Comparison of ENCODE assay signal across 8 cellular contexts in the genomic region with DNA sequence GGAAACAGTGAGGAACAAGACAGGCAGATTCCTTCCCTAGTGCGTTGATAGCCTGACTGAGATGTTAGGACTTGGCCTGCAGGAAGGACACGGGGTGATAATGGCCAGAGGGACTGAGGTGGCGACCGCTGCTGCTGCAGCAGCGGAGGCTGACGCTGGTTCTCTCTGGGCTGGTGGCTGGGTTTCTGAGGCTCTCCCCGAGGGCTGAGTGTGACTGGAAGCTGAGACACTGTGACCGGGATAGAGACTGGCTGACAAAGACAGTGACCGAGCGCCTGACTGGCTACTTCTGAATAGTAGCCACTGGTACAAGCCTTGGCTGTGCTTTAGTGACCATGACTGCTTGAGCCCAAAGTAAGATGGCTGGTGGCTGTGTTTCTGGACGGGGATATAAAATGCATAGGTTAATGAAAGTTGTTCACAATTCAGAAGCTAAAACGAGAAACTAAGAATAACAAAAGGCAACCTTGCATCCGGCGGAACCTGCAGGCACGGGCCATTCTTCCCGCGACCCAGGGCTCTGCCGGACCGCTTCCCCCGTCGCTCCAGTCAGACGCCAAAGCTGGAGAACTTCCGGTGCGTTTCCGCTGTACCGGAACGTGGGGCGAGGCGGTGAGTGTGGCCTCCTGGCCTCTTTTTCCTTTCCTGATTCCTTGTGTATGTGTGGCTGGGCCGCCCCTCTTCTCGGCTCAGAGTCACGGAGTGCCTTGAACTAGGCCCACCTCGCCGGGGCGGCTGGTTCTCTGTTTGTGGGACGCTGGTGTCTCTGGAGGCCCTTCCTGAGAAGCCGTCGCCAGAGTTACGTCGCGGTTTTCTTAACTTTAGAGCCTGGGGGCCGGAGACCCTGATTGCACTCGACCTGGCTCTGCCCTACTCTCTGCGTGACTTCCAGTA. TPM values are rescaled to one million over a fixed set of nuclear protein-coding genes. Genes with fewer than 3 reads are reported as not detected.
DNase-seq lines count a peak whose midpoint lies in the region; ATAC-seq and TF ChIP-seq lines count a peak whose summit lies in the region.

A gene with protein sequence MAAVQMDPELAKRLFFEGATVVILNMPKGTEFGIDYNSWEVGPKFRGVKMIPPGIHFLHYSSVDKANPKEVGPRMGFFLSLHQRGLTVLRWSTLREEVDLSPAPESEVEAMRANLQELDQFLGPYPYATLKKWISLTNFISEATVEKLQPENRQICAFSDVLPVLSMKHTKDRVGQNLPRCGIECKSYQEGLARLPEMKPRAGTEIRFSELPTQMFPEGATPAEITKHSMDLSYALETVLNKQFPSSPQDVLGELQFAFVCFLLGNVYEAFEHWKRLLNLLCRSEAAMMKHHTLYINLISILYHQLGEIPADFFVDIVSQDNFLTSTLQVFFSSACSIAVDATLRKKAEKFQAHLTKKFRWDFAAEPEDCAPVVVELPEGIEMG (plus strand): TSS at position 587 of the 894 bp plus-strand sequence. CDS start 3,391 bp downstream, outside the sequence.

- H3K27ac ChIP-seq in coronary artery = peak within 1 kb of the TSS; percentile 56 to 59

- no peaks in the 10 kb centered on the region for H3K27me3 Mint-ChIP-seq in activated CD4-positive, alpha-beta T cell treated with anti-CD3 and anti-CD28 coated beads, Interleukin-2, amount 10 ng/mL, durations not matched to agents 7 days and 5 days

- H3K4me3 ChIP-seq in GM12864 (ENCODE audit: low read depth, low read length) (peak within 1 kb of the TSS; percentile 75), coronary artery (peak within 1 kb of the TSS; percentile 72)

- H3K4me1 Mint-ChIP-seq in activated CD4-positive, alpha-beta T cell treated with anti-CD3 and anti-CD28 coated beads, Interleukin-2, amount 10 ng/mL, durations not matched to agents 7 days and 5 days = peaks cover 28% of the 10 kb centered on the region

- no peaks in the 10 kb centered on the region for H3K9me3 Mint-ChIP-seq in activated CD4-positive, alpha-beta T cell treated with anti-CD3 and anti-CD28 coated beads, Interleukin-2, amount 10 ng/mL, durations not matched to agents 7 days and 5 days

- TF ChIP-seq CTCF in GM12864 (IDR thresholded peaks at IDR 0.05; ENCODE audit: low read depth, low read length, missing control alignments) (no peak), coronary artery (IDR thresholded peaks at IDR 0.05) (no peak)

- peak within 1 kb of the TSS; percentile 93 for H3K27ac Mint-ChIP-seq in activated CD4-positive, alpha-beta T cell treated with anti-CD3 and anti-CD28 coated beads, Interleukin-2, amount 10 ng/mL, durations not matched to agents 7 days and 5 days

- CTCF ChIA-PET in activated CD4-positive, alpha-beta T cell treated with anti-CD3 and anti-CD28 coated beads, Interleukin-2, amount 10 ng/mL, durations not matched to agents 7 days and 5 days (lab: Charles Lee) = interaction anchor here (0.6 to 1.0 kb wide), 5 partner anchors 10 to 433 kb away, joined by 3 to 4 read pairs (median 3); no protein-coding TSS in a partner anchor

- peaks cover 19% of the 10 kb centered on the region for H3K36me3 Mint-ChIP-seq in activated CD4-positive, alpha-beta T cell treated with anti-CD3 and anti-CD28 coated beads, Interleukin-2, amount 10 ng/mL, durations not matched to agents 7 days and 5 days (ENCODE audit: low read depth)

- DNase-seq in GM12864 (ENCODE audit: low read depth) = peak; percentile 44
- DNase-seq in NCI-H524 treated with DMSO at 0.1 percent for 48 hours (lab: John Stamatoyannopoulos, UW) = peak; percentile 25
- peak; percentile 86 for DNase-seq in activated CD4-positive, alpha-beta T cell treated with anti-CD3 and anti-CD28 coated beads, Interleukin-2, amount 10 ng/mL, durations not matched to agents 7 days and 5 days
- DNase-seq in coronary artery (ENCODE audit: low spot score) = peak; percentile 82
- peak; percentile 77 for DNase-seq in left lobe of liver (ENCODE audit: low spot score)
- DNase-seq in stimulated activated CD4-positive, alpha-beta T cell treated with anti-CD3 and anti-CD28 coated beads, Interleukin-1b, Interleukin-23, amount 100 ng/mL, for 48 hours = peak; percentile 83

- POLR2A ChIA-PET in activated CD4-positive, alpha-beta T cell treated with anti-CD3 and anti-CD28 coated beads, Interleukin-2, amount 10 ng/mL, durations not matched to agents 7 days and 5 days (lab: Charles Lee) = interaction anchor here (0.6 kb wide), 1 partner anchor 37 kb away, joined by 3 read pairs; no protein-coding TSS in a partner anchor

- peak within 1 kb of the TSS; percentile 88 for H3K4me3 Mint-ChIP-seq in activated CD4-positive, alpha-beta T cell treated with anti-CD3 and anti-CD28 coated beads, Interleukin-2, amount 10 ng/mL, durations not matched to agents 7 days and 5 days

- ATAC-seq in HG03175 (IDR thresholded peaks at IDR 0.05; ENCODE audit: unreplicated experiment) = peak; percentile 87
- ATAC-seq in left lobe of liver = peak; percentile 98
- no peak for ATAC-seq in GM18870 (IDR thresholded peaks at IDR 0.05; ENCODE audit: unreplicated experiment)

RNA-seq across cellular contexts. Expression of the gene that starts here (rescaled TPM):
- total RNA-seq in activated CD4-positive, alpha-beta T cell treated with anti-CD3 and anti-CD28 coated beads, Interleukin-2, amount 10 ng/mL, durations not matched to agents 7 days and 5 days = 10 to 100 TPM; 22.5 to 23.0 TPM
- total RNA-seq in left lobe of liver = 10.6 TPM

Comparison
In these comparisons a context has a peak if more than half of its experiments do, and no peak if none do; other contexts are left out.
1. DNase-seq: peak in every context shown above with its lines; median percentile 86 in activated CD4-positive, alpha-beta T cell treated with anti-CD3 and anti-CD28 coated beads, Interleukin-2, amount 10 ng/mL, durations not matched to agents 7 days and 5 days; 83 in stimulated activated CD4-positive, alpha-beta T cell treated with anti-CD3 and anti-CD28 coated beads, Interleukin-1b, Interleukin-23, amount 100 ng/mL, for 48 hours; 82 in coronary artery; 77 in left lobe of liver; 44 in GM12864; 25 in NCI-H524 treated with DMSO at 0.1 percent for 48 hours.